Comparison of ENCODE assay signal across 14 cellular contexts in genomic region chr3:113086506-113087461, GRCh38.
DNase-seq lines count a peak whose midpoint lies in the region; ATAC-seq, FAIRE-seq and TF ChIP-seq lines count a peak whose summit lies in the region.
"Had no signal": no experiment of that assay in that cellular context is flagged by ENCODE, and none has a peak within 500 bp of the region (broad histone marks: within the 10 kb centered on the region; RNA-seq: fewer than 3 reads in every experiment).

No MANE protein-coding gene starts in this region.

- peaks cover 21% of the 10 kb centered on the region for H3K36me3 Mint-ChIP-seq in nephron progenitor cell (ENCODE audit: low read depth)

- H3K4me3 Mint-ChIP-seq in nephron progenitor cell = peak overlapping the region; percentile 26

- TF ChIP-seq CTCF in choroid plexus epithelial cell (conservative IDR thresholded peaks at IDR 0.05; ENCODE audit: low read depth, low read length) (peak; percentile 6), nephron progenitor cell (IDR thresholded peaks at IDR 0.05) (no peak)

- no peak for TF ChIP-seq POLR2A in GM12892 (IDR thresholded peaks at IDR 0.05; ENCODE audit: low read depth, low read length)

- no peaks in the 10 kb centered on the region for H3K9me3 Mint-ChIP-seq in nephron progenitor cell

- peak; percentile 27 for FAIRE-seq in GM12892 (lab: Jason Lieb, UNC)

- DNase-seq in GM12892 (ENCODE audit: insufficient read length) (no peak), NCI-H2227 treated with DMSO at 0.1 percent for 48 hours (lab: John Stamatoyannopoulos, UW) (peak; percentile 26), choroid plexus epithelial cell (ENCODE audit: low read depth) (no peak), nephron progenitor cell (no peak), HuH-7 (ENCODE audit: low spot score) (no peak), 8988T (no peak)
- DNase-seq: effector CD8-positive, alpha-beta T cell; foreskin fibroblast; NCI-H524; nucleus accumbens; PC-9; upper lobe of right lung had no signal

- no peak for ATAC-seq in GM18867 (IDR thresholded peaks at IDR 0.05; ENCODE audit: unreplicated experiment)
- ATAC-seq: upper lobe of right lung had no signal

- peaks cover 5% of the 10 kb centered on the region for H3K27me3 Mint-ChIP-seq in nephron progenitor cell (ENCODE audit: low read depth, poor library complexity)

- no peak overlapping the region for H3K4me3 ChIP-seq in choroid plexus epithelial cell (ENCODE audit: low read depth, low read length)
- H3K4me3 ChIP-seq: breast epithelium, PC-9, upper lobe of right lung had no signal

- H3K4me1 Mint-ChIP-seq in nephron progenitor cell = peaks cover 57% of the 10 kb centered on the region

- peak overlapping the region; percentile 96 for H3K27ac Mint-ChIP-seq in nephron progenitor cell
